In the genomic region with DNA sequence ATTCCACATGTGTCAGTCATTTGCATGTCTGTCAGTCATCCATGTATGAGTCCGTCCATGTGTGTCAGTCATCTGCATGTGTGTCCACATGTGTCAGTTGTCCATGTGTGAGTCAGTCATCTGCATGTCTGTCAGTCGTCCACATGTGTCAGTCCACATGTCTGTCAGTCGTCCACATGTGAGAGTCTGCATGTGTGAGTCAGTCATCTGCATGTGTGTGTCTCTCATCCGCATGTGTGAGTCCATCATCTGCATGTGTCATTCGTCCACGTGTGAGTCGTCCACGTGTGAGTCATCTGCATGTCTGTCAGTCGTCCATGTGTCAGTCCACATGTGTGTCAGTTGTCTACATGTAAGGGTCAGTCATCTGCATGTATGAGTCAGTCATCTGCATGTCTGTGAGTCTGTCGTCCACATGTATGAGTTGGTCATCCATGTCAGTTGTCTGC, we compare ENCODE assay signal across 22 cellular contexts.
DNase-seq lines count a peak whose midpoint lies in the region; ATAC-seq, FAIRE-seq and TF ChIP-seq lines count a peak whose summit lies in the region.
"Had no signal": no experiment of that assay in that cellular context is flagged by ENCODE, and none has a peak within 500 bp of the region (broad histone marks: within the 10 kb centered on the region; RNA-seq: fewer than 3 reads in every experiment).

No MANE protein-coding gene starts in this region.

- no peaks in the 10 kb centered on the region for H3K27me3 ChIP-seq in bronchial epithelial cell (ENCODE audit: control insufficient read depth, insufficient read depth, low read length)
- no peaks in the 10 kb centered on the region for H3K27me3 ChIP-seq in osteoblast (ENCODE audit: insufficient read depth, low read length)
- H3K27me3 ChIP-seq: colonic mucosa, esophagus squamous epithelium, vagina had no signal

- no peaks in the 10 kb centered on the region for H3K4me1 Mint-ChIP-seq in activated T-cell treated with anti-CD3 and anti-CD28 coated beads, Interleukin-2, amount 50 U/mL, for 72 hours (ENCODE audit: low read depth)
- H3K4me1 Mint-ChIP-seq in activated T-cell treated with anti-CD3 and anti-CD28 coated beads, Interleukin-2, amount 50 U/mL, for 24 hours (ENCODE audit: low read depth) = peaks cover 14% of the 10 kb centered on the region
- peaks cover 2 to 9% (median 5%) of the 10 kb centered on the region in 3 donors for H3K4me1 Mint-ChIP-seq in IgD-negative memory B cell

- peaks cover 2 to 12% of the 10 kb centered on the region in 2 donors for H3K36me3 Mint-ChIP-seq in activated T-cell treated with anti-CD3 and anti-CD28 coated beads, Interleukin-2, amount 50 U/mL, for 72 hours (ENCODE audit: insufficient read depth in 2 of 2)
- H3K36me3 Mint-ChIP-seq in activated T-cell treated with anti-CD3 and anti-CD28 coated beads, Interleukin-2, amount 50 U/mL, for 24 hours (ENCODE audit: low read depth) = peaks cover 84% of the 10 kb centered on the region
- peaks cover 9% of the 10 kb centered on the region for H3K36me3 Mint-ChIP-seq in IgD-negative memory B cell

- H3K4me3 ChIP-seq in bronchial epithelial cell (ENCODE audit: low read depth, low read length) = no peak overlapping the region
- no peak overlapping the region for H3K4me3 ChIP-seq in osteoblast (ENCODE audit: insufficient read depth, low read length)
- H3K4me3 ChIP-seq: colonic mucosa, esophagus squamous epithelium, skin epidermis, vagina had no signal

- no peak for DNase-seq in activated T-cell treated with anti-CD3 and anti-CD28 coated beads, Interleukin-2, amount 50 U/mL, for 72 hours
- DNase-seq in activated T-cell treated with anti-CD3 and anti-CD28 coated beads, Interleukin-2, amount 50 U/mL, for 24 hours = no peak
- DNase-seq in bronchial epithelial cell (ENCODE audit: low read depth) (peak; percentile 72), osteoblast (ENCODE audit: insufficient read length, low spot score, missing footprints) (peak; percentile 27), NCI-H524 (lab: John Stamatoyannopoulos, UW) (no peak), NCI-H1930 (lab: John Stamatoyannopoulos, UW) (no peak), AML-193 (lab: John Stamatoyannopoulos, UW) (no peak)
- DNase-seq: ACHN; anterior cingulate cortex; colonic mucosa; esophagus squamous epithelium; KBM-7; left cardiac atrium; NCI-H1436; NCI-H2227 treated with DMSO at 0.1 percent for 48 hours; NK-92 treated with Interleukin-12 subunit alpha and Interleukin-12 subunit beta, amount 100 ng/mL, for 24 hours; SIG-M5; stimulated activated naive CD8-positive, alpha-beta T cell treated with anti-CD3 and anti-CD28 coated beads, Interleukin-15, amount 100 ng/mL, for 72 hours had no signal

- H3K9me3 ChIP-seq in osteoblast (ENCODE audit: low read depth, low read length) = no peaks in the 10 kb centered on the region
- H3K9me3 ChIP-seq: colonic mucosa, esophagus squamous epithelium, vagina had no signal

- peak; percentile 22 to 41 for ATAC-seq in activated T-cell treated with anti-CD3 and anti-CD28 coated beads, Interleukin-2, amount 50 U/mL, for 72 hours (replicated peaks in 1 of 2)
- ATAC-seq: left cardiac atrium; stimulated activated naive CD8-positive, alpha-beta T cell treated with anti-CD3 and anti-CD28 coated beads, Interleukin-15, amount 100 ng/mL, for 72 hours had no signal

- FAIRE-seq in bronchial epithelial cell (lab: Jason Lieb, UNC) = peak; percentile 96
- FAIRE-seq: G401.6 had no signal

- H2AFZ ChIP-seq in osteoblast (ENCODE audit: low read length) = no peak overlapping the region

- no peaks in the 10 kb centered on the region for H3K9me3 Mint-ChIP-seq in activated T-cell treated with anti-CD3 and anti-CD28 coated beads, Interleukin-2, amount 50 U/mL, for 72 hours
- H3K9me3 Mint-ChIP-seq in activated T-cell treated with anti-CD3 and anti-CD28 coated beads, Interleukin-2, amount 50 U/mL, for 24 hours = no peaks in the 10 kb centered on the region
- H3K9me3 Mint-ChIP-seq in IgD-negative memory B cell = no peaks in the 10 kb centered on the region
- H3K9me3 Mint-ChIP-seq: stimulated activated naive CD8-positive, alpha-beta T cell treated with anti-CD3 and anti-CD28 coated beads, Interleukin-15, amount 100 ng/mL, for 72 hours had no signal

- H4K20me1 ChIP-seq in osteoblast (ENCODE audit: insufficient read depth, low read length) = no peaks in the 10 kb centered on the region

- no peak overlapping the region for H3K4me3 Mint-ChIP-seq in activated T-cell treated with anti-CD3 and anti-CD28 coated beads, Interleukin-2, amount 50 U/mL, for 72 hours
- no peak overlapping the region for H3K4me3 Mint-ChIP-seq in activated T-cell treated with anti-CD3 and anti-CD28 coated beads, Interleukin-2, amount 50 U/mL, for 24 hours
- H3K4me3 Mint-ChIP-seq in IgD-negative memory B cell = no peak overlapping the region
- H3K4me3 Mint-ChIP-seq: stimulated activated naive CD8-positive, alpha-beta T cell treated with anti-CD3 and anti-CD28 coated beads, Interleukin-15, amount 100 ng/mL, for 72 hours had no signal

- no peaks in the 10 kb centered on the region for H3K27me3 Mint-ChIP-seq in activated T-cell treated with anti-CD3 and anti-CD28 coated beads, Interleukin-2, amount 50 U/mL, for 72 hours (ENCODE audit: low read depth)
- no peaks in the 10 kb centered on the region for H3K27me3 Mint-ChIP-seq in activated T-cell treated with anti-CD3 and anti-CD28 coated beads, Interleukin-2, amount 50 U/mL, for 24 hours
- no peaks in the 10 kb centered on the region for H3K27me3 Mint-ChIP-seq in IgD-negative memory B cell
- H3K27me3 Mint-ChIP-seq: stimulated activated naive CD8-positive, alpha-beta T cell treated with anti-CD3 and anti-CD28 coated beads, Interleukin-15, amount 100 ng/mL, for 72 hours had no signal

- TF ChIP-seq CTCF in bronchial epithelial cell (IDR thresholded peaks at IDR 0.05; ENCODE audit: insufficient read depth, low read length, severe bottlenecking) = no peak
- no peak for TF ChIP-seq CTCF in osteoblast (IDR thresholded peaks at IDR 0.05; ENCODE audit: extremely low read depth, low read depth, low read length)

- H3K4me1 ChIP-seq in osteoblast (ENCODE audit: insufficient read depth, low read length) = no peaks in the 10 kb centered on the region
- H3K4me1 ChIP-seq: colonic mucosa, esophagus squamous epithelium, vagina had no signal

- H3K27ac Mint-ChIP-seq in activated T-cell treated with anti-CD3 and anti-CD28 coated beads, Interleukin-2, amount 50 U/mL, for 72 hours = no peak overlapping the region
- H3K27ac Mint-ChIP-seq in activated T-cell treated with anti-CD3 and anti-CD28 coated beads, Interleukin-2, amount 50 U/mL, for 24 hours = no peak overlapping the region
- peak overlapping the region in 2 of 3 donors; percentile 67 to 69 for H3K27ac Mint-ChIP-seq in IgD-negative memory B cell
- H3K27ac Mint-ChIP-seq: stimulated activated naive CD8-positive, alpha-beta T cell treated with anti-CD3 and anti-CD28 coated beads, Interleukin-15, amount 100 ng/mL, for 72 hours had no signal

- no peak overlapping the region for H3K27ac ChIP-seq in osteoblast (ENCODE audit: low read depth, low read length)
- H3K27ac ChIP-seq: colonic mucosa, esophagus squamous epithelium, skin epidermis, vagina had no signal

- no peak overlapping the region for H3K4me2 ChIP-seq in osteoblast (ENCODE audit: insufficient read depth, low read length)

- no peaks in the 10 kb centered on the region for H3K79me2 ChIP-seq in osteoblast (ENCODE audit: insufficient read depth, low read length)

- peaks cover 3% of the 10 kb centered on the region for H3K36me3 ChIP-seq in bronchial epithelial cell (ENCODE audit: control insufficient read depth, insufficient read depth, low read length)
- H3K36me3 ChIP-seq in osteoblast (ENCODE audit: insufficient read depth, low read length) = peaks cover 26% of the 10 kb centered on the region

Comparison
In these comparisons a context has a peak if more than half of its experiments do, and no peak if none do; other contexts are left out.
1. DNase-seq: peak in bronchial epithelial cell (single experiment) and osteoblast (single experiment); none in activated T-cell treated with anti-CD3 and anti-CD28 coated beads, Interleukin-2, amount 50 U/mL, for 72 hours (0 of 2), activated T-cell treated with anti-CD3 and anti-CD28 coated beads, Interleukin-2, amount 50 U/mL, for 24 hours (single experiment), NCI-H524 (0 of 2), NCI-H1930 (0 of 2) and AML-193 (0 of 2).
2. H3K27ac Mint-ChIP-seq: peak in IgD-negative memory B cell (2 of 3); none in activated T-cell treated with anti-CD3 and anti-CD28 coated beads, Interleukin-2, amount 50 U/mL, for 72 hours (single experiment) and activated T-cell treated with anti-CD3 and anti-CD28 coated beads, Interleukin-2, amount 50 U/mL, for 24 hours (single experiment).